ENCODE assay signal across 26 cellular contexts in genomic region chr12:8562310-8562709, GRCh38. TPM values are rescaled to one million over a fixed set of nuclear protein-coding genes. Genes with fewer than 3 reads are reported as not detected.
DNase-seq lines count a peak whose midpoint lies in the region; ATAC-seq and TF ChIP-seq lines count a peak whose summit lies in the region.
"Had no signal": no experiment of that assay in that cellular context is flagged by ENCODE, and none has a peak within 500 bp of the region (broad histone marks: within the 10 kb centered on the region; RNA-seq: fewer than 3 reads in every experiment).

No MANE protein-coding gene starts in this region.

- no peak for TF ChIP-seq EP300 in Ishikawa (IDR thresholded peaks at IDR 0.05; ENCODE audit: borderline replicate concordance)

- TF ChIP-seq POLR2A in testis (IDR thresholded peaks at IDR 0.05), result no peak

- H3K4me3 ChIP-seq in testis, result no peak overlapping the region
- H3K4me3 ChIP-seq: stomach had no signal

- no peaks in the 10 kb centered on the region for H3K27me3 ChIP-seq in testis
- H3K27me3 ChIP-seq: stomach had no signal

- DNase-seq in activated T-cell treated with anti-CD3 and anti-CD28 coated beads, Interleukin-2, amount 50 U/mL, for 48 hours, result peak; percentile 26 to 29
- no peak for DNase-seq in activated T-cell treated with anti-CD3 and anti-CD28 coated beads, Interleukin-2, amount 50 U/mL, for 1 hour
- DNase-seq in chondrocyte (ENCODE audit: low spot score), result no peak
- DNase-seq in testis, result peak; percentile 52
- DNase-seq in immature natural killer cell, result no peak
- DNase-seq: activated CD4-positive, CD25-positive, alpha-beta regulatory T cell; activated CD8-positive, alpha-beta memory T cell treated with anti-CD3 and anti-CD28 coated beads, Interleukin-2, amount 10 ng/mL, durations not matched to agents 7 days and 5 days; activated gamma-delta T cell; aorta; foreskin fibroblast; GDM1; NCI-H1694; NCI-H446; SHP77; stomach; T-helper 17 cell had no signal

- no peak overlapping the region for H3K27ac Mint-ChIP-seq in chondrocyte (ENCODE audit: unreplicated experiment)
- H3K27ac Mint-ChIP-seq in immature natural killer cell, result no peak overlapping the region
- H3K27ac Mint-ChIP-seq: activated CD8-positive, alpha-beta memory T cell treated with anti-CD3 and anti-CD28 coated beads, Interleukin-2, amount 10 ng/mL, durations not matched to agents 7 days and 5 days; T-helper 17 cell had no signal

- H3K9me3 Mint-ChIP-seq in chondrocyte (ENCODE audit: low read depth) (peaks cover 12% of the 10 kb centered on the region), immature natural killer cell (peaks cover 0 to 6% (median 1%) of the 10 kb centered on the region in 6 donors)

- no peak overlapping the region for H3K4me3 Mint-ChIP-seq in chondrocyte (ENCODE audit: unreplicated experiment)
- H3K4me3 Mint-ChIP-seq in immature natural killer cell, result no peak overlapping the region
- H3K4me3 Mint-ChIP-seq: activated CD8-positive, alpha-beta memory T cell treated with anti-CD3 and anti-CD28 coated beads, Interleukin-2, amount 10 ng/mL, durations not matched to agents 7 days and 5 days; T-helper 17 cell had no signal

- no peaks in the 10 kb centered on the region for H3K4me1 ChIP-seq in testis
- H3K4me1 ChIP-seq: stomach had no signal

- WGBS in testis, 2 donors, result 66 to 89% methylated on average over 6 of the region's 6 CpGs

- no peaks in the 10 kb centered on the region for H3K9me3 ChIP-seq in testis

- TF ChIP-seq CTCF in chondrocyte (IDR thresholded peaks at IDR 0.05) (peak; percentile 18), testis (IDR thresholded peaks at IDR 0.05) (peak in 2 of 3 experiments; percentile 13 to 15)

- no peaks in the 10 kb centered on the region for H3K4me1 Mint-ChIP-seq in chondrocyte (ENCODE audit: low read depth)
- no peaks in the 10 kb centered on the region for H3K4me1 Mint-ChIP-seq in immature natural killer cell
- H3K4me1 Mint-ChIP-seq: activated CD8-positive, alpha-beta memory T cell treated with anti-CD3 and anti-CD28 coated beads, Interleukin-2, amount 10 ng/mL, durations not matched to agents 7 days and 5 days had no signal

- H3K36me3 ChIP-seq in testis (ENCODE audit: low read depth, missing control alignments), result no peaks in the 10 kb centered on the region
- H3K36me3 ChIP-seq: stomach had no signal

- intact Hi-C loops in testis (cut with DNase I; ENCODE audit: low total_unique reads), result no loop called here

- H3K27me3 Mint-ChIP-seq in chondrocyte (ENCODE audit: low read depth) (peaks cover 10% of the 10 kb centered on the region), immature natural killer cell (ENCODE audit: low read depth in 3 of 3) (peaks cover 4 to 12% (median 4%) of the 10 kb centered on the region in 3 donors)
- H3K27me3 Mint-ChIP-seq: activated CD8-positive, alpha-beta memory T cell treated with anti-CD3 and anti-CD28 coated beads, Interleukin-2, amount 10 ng/mL, durations not matched to agents 7 days and 5 days had no signal

- no peak overlapping the region for H3K27ac ChIP-seq in testis
- H3K27ac ChIP-seq: stomach had no signal

- TF ChIP-seq RAD21 in Ishikawa (IDR thresholded peaks at IDR 0.05; ENCODE audit: low read depth), result peak; percentile 40

- H3K36me3 Mint-ChIP-seq in chondrocyte (ENCODE audit: low read depth), result no peaks in the 10 kb centered on the region
- peaks cover 0 to 3% (median 0%) of the 10 kb centered on the region in 3 donors for H3K36me3 Mint-ChIP-seq in immature natural killer cell
- H3K36me3 Mint-ChIP-seq: activated CD8-positive, alpha-beta memory T cell treated with anti-CD3 and anti-CD28 coated beads, Interleukin-2, amount 10 ng/mL, durations not matched to agents 7 days and 5 days had no signal

- ATAC-seq in GM19463 (IDR thresholded peaks at IDR 0.05; ENCODE audit: unreplicated experiment) (no peak), GM19351 (IDR thresholded peaks at IDR 0.05; ENCODE audit: unreplicated experiment) (no peak)
- ATAC-seq: activated CD8-positive, alpha-beta memory T cell treated with anti-CD3 and anti-CD28 coated beads, Interleukin-2, amount 10 ng/mL, durations not matched to agents 7 days and 5 days; left lobe of liver; sciatic nerve; T-helper 17 cell had no signal

TF ChIP-seq in Ishikawa, 13 proteins besides CTCF, POLR2A, EP300 and RAD21:
- TF ChIP-seq REST (IDR thresholded peaks at IDR 0.05; ENCODE audit: low read depth), result no peak
- no peak for TF ChIP-seq TAF1 (IDR thresholded peaks at IDR 0.05; ENCODE audit: low read depth)
- TF ChIP-seq EGR1 (IDR thresholded peaks at IDR 0.05), result no peak
- TF ChIP-seq CEBPB (IDR thresholded peaks at IDR 0.05), result no peak
- no peak for TF ChIP-seq YY1 (IDR thresholded peaks at IDR 0.05; ENCODE audit: low read depth)
- TF ChIP-seq ZBTB7A (IDR thresholded peaks at IDR 0.05; ENCODE audit: low read depth), result no peak
- no peak for TF ChIP-seq NFIC (IDR thresholded peaks at IDR 0.05)
TF ChIP-seq in Ishikawa: peak in this region for 0.

RNA-seq across cellular contexts. Expression of gene CLEC4E, which starts 21.6 kb away (rescaled TPM):
- total RNA-seq in chondrocyte (0.90 TPM in 1 of 3 replicates, not detected in the others), testis (1 to 10 TPM; 2.0 to 3.2 TPM)
- polyA plus RNA-seq in testis (ENCODE audit: insufficient read depth, low read depth, low replicate concordance) (0.98 TPM), immature natural killer cell (not detected)
- total RNA-seq: activated CD8-positive, alpha-beta memory T cell treated with anti-CD3 and anti-CD28 coated beads, Interleukin-2, amount 10 ng/mL, durations not matched to agents 7 days and 5 days; cerebellum; M059J; osteocyte; urinary bladder had no signal

RNA-seq across cellular contexts. Expression of gene CLEC4D, which starts 49.0 kb away (rescaled TPM):
- not detected in 3 replicates for total RNA-seq in chondrocyte
- under 1 TPM; 0.31 TPM for total RNA-seq in testis
- polyA plus RNA-seq in testis (ENCODE audit: insufficient read depth, low read depth, low replicate concordance), result not detected
- not detected for polyA plus RNA-seq in immature natural killer cell
- total RNA-seq: activated CD8-positive, alpha-beta memory T cell treated with anti-CD3 and anti-CD28 coated beads, Interleukin-2, amount 10 ng/mL, durations not matched to agents 7 days and 5 days; cerebellum; left lobe of liver; M059J; mucosa of gallbladder; osteocyte had no signal

RNA-seq across cellular contexts. Expression of gene AICDA, which starts 50.3 kb away (rescaled TPM):
- total RNA-seq in chondrocyte, result not detected in 3 replicates
- not detected for total RNA-seq in testis
- polyA plus RNA-seq in testis (ENCODE audit: insufficient read depth, low read depth, low replicate concordance), result 0.11 TPM
- not detected for polyA plus RNA-seq in immature natural killer cell
- total RNA-seq: activated CD8-positive, alpha-beta memory T cell treated with anti-CD3 and anti-CD28 coated beads, Interleukin-2, amount 10 ng/mL, durations not matched to agents 7 days and 5 days; cerebellum; left lobe of liver; M059J; osteocyte; T-helper 17 cell had no signal

Comparison
In these comparisons a context has a peak if more than half of its experiments do, and no peak if none do; other contexts are left out.
1. DNase-seq: peak in activated T-cell treated with anti-CD3 and anti-CD28 coated beads, Interleukin-2, amount 50 U/mL, for 48 hours (2 of 2) and testis (single experiment); none in activated T-cell treated with anti-CD3 and anti-CD28 coated beads, Interleukin-2, amount 50 U/mL, for 1 hour (single experiment), chondrocyte (single experiment) and immature natural killer cell (0 of 3).